9 cellular contexts compared by ENCODE assay signal in the genomic region with DNA sequence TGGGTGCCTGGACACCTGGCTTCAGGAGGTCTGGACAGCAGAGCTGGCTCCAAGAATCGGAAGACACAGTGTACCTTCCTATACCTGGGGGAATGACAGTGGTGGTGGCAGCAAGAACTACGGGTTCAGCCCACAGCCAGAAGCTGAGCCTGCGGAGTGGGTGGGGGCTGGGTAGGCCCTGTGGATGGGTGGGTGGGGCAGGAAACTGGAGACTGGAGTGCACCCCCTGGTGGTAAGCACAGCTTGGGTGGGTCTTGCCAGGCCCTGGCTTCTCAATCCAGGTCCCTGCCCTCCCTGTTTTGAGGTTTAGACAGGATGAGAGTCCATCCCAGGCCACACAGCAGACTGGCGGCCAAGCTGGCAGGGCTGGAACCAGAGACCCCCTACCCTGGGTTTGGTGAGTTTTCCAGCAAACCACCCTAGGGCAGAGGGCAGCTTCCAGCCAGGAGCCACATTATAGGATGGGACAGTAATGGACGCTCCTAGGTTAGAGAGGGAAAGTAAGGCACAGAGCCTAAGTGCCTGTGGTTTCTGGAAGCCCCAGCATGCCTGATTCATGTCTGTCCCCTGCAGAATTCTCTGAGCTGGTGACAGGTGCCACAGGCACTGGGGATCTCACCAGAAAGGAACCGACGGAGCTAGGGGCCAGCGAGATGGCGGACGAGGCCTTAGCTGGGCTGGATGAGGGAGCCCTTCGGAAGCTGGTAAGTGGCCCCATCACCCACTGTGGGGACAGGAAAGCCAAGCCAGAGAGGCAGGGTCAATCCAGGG. TPM values are rescaled to one million over a fixed set of nuclear protein-coding genes. Genes with fewer than 3 reads are reported as not detected.
DNase-seq lines count a peak whose midpoint lies in the region; ATAC-seq and TF ChIP-seq lines count a peak whose summit lies in the region.
"Had no signal": no experiment of that assay in that cellular context is flagged by ENCODE, and none has a peak within 500 bp of the region (broad histone marks: within the 10 kb centered on the region; RNA-seq: fewer than 3 reads in every experiment).

No MANE protein-coding gene starts in this region.

- peaks cover 36% of the 10 kb centered on the region for H3K4me1 Mint-ChIP-seq in activated B cell treated with CpG ODN at 0.5 μM for 24 hours

- POLR2A ChIA-PET in activated B cell treated with CpG ODN at 0.5 μM for 24 hours (lab: Charles Lee), result interaction anchor here (0.6 to 4.3 kb wide), 5 partner anchors 22 to 627 kb away, joined by 3 to 41 read pairs (median 5); partner anchors contain the start of genes MORC2, RNF185 and TUG1

- H3K36me3 ChIP-seq in mucosa of descending colon (ENCODE audit: low read depth) (no peaks in the 10 kb centered on the region), stomach (peaks cover 4 to 12% (median 5%) of the 10 kb centered on the region in 4 donors)

- H3K9me3 Mint-ChIP-seq in activated B cell treated with CpG ODN at 0.5 μM for 24 hours, result no peaks in the 10 kb centered on the region

- 33 to 52% (median 46%) methylated on average over 11 of the region's 11 CpGs for WGBS in stomach, 5 donors

- peak overlapping the region; percentile 32 for H3K4me3 Mint-ChIP-seq in activated B cell treated with CpG ODN at 0.5 μM for 24 hours

- H3K27me3 ChIP-seq in dorsolateral prefrontal cortex, result peaks cover 0 to 5% (median 0%) of the 10 kb centered on the region in 45 donors
- H3K27me3 ChIP-seq in stomach, result no peaks in the 10 kb centered on the region

- TF ChIP-seq POLR2A in stomach (IDR thresholded peaks at IDR 0.05), result no peak

- H3K36me3 Mint-ChIP-seq in activated B cell treated with CpG ODN at 0.5 μM for 24 hours (ENCODE audit: low read depth), result no peaks in the 10 kb centered on the region

- CTCF ChIA-PET in activated B cell treated with CpG ODN at 0.5 μM for 24 hours (lab: Charles Lee), result no interaction called here

- H3K27ac ChIP-seq in dorsolateral prefrontal cortex, result peak overlapping the region in 47 of 59 donors; percentile 0 to 99 (median 64)
- H3K27ac ChIP-seq in stomach, result peak overlapping the region; percentile 89 to 96 (median 95)

- no peak for ATAC-seq in activated B cell treated with CpG ODN at 0.5 μM for 24 hours (ENCODE audit: low read depth)
- peak; percentile 35 for ATAC-seq in mucosa of descending colon

- no peaks in the 10 kb centered on the region for H3K27me3 Mint-ChIP-seq in activated B cell treated with CpG ODN at 0.5 μM for 24 hours

- H3K4me1 ChIP-seq in mucosa of descending colon (ENCODE audit: low read depth), result peaks cover 49% of the 10 kb centered on the region
- peaks cover 54 to 84% (median 74%) of the 10 kb centered on the region in 4 donors for H3K4me1 ChIP-seq in stomach

- TF ChIP-seq EP300 in stomach (IDR thresholded peaks at IDR 0.05), result no peak

- H3K9me3 ChIP-seq in mucosa of descending colon (no peaks in the 10 kb centered on the region), stomach (no peaks in the 10 kb centered on the region)

- TF ChIP-seq CTCF in activated B cell treated with CpG ODN at 0.5 μM for 24 hours (IDR thresholded peaks at IDR 0.05) (no peak), dorsolateral prefrontal cortex (IDR thresholded peaks at IDR 0.05 in 54 of 56, conservative IDR thresholded peaks at IDR 0.05 in 2 of 56; ENCODE audit: low read depth in 1 of 56, partially characterized antibody in 56 of 56) (peak in 53 of 56 donors; percentile 13 to 58 (median 44)), mucosa of descending colon (IDR thresholded peaks at IDR 0.05) (peak; percentile 62), stomach (IDR thresholded peaks at IDR 0.05) (peak in 5 of 7 experiments; percentile 19 to 69 (median 52))

- DNase-seq in CD1c-positive myeloid dendritic cell (ENCODE audit: extremely low spot score), result peak; percentile 14
- peak; percentile 63 for DNase-seq in HT1080 (ENCODE audit: low read depth)
- DNase-seq in activated B cell treated with CpG ODN at 0.5 μM for 24 hours, result no peak
- no peak for DNase-seq in dorsolateral prefrontal cortex
- DNase-seq in mucosa of descending colon, result peak; percentile 86 to 91 (median 89)
- DNase-seq in stomach, result peak; percentile 69
- no peak for DNase-seq in globus pallidus (ENCODE audit: low spot score)
- no peak for DNase-seq in anterior cingulate cortex (lab: John Stamatoyannopoulos, UW)

- H3K4me3 ChIP-seq in dorsolateral prefrontal cortex, result peak overlapping the region in 52 of 59 donors; percentile 10 to 87 (median 60)
- H3K4me3 ChIP-seq in mucosa of descending colon, result no peak overlapping the region
- H3K4me3 ChIP-seq in stomach, result peak overlapping the region; percentile 53 to 77 (median 62)

- no peak overlapping the region for H3K27ac Mint-ChIP-seq in activated B cell treated with CpG ODN at 0.5 μM for 24 hours

- intact Hi-C loops in activated B cell treated with CpG ODN at 0.5 μM for 24 hours (cut with micrococcal nuclease), result loop anchor here (5.0 to 10.0 kb wide), 5 partner anchors 412 to 815 kb away; partner anchors contain the start of genes DUSP18, MTFP1, OSM and PES1
- intact Hi-C loops in dorsolateral prefrontal cortex (cut with DNase I), result loop anchor here in 1 of 2 donors (10.0 kb wide), 1 partner anchor 152 kb away; no protein-coding TSS in a partner anchor
- intact Hi-C loops in mucosa of descending colon (cut with DNase I, micrococcal nuclease), result loop anchor here in 1 of 2 donors (5.0 kb wide), 1 partner anchor 135 kb away; no protein-coding TSS in a partner anchor
- intact Hi-C loops in stomach (cut with DNase I; ENCODE audit: low total_unique reads), result no loop called here

RNA-seq across cellular contexts. Expression of gene SMTN, which starts 1.7 kb away (rescaled TPM):
- 96.3 and 116 TPM in 2 replicates for total RNA-seq in HT1080 (2014; rRNA removed; shearing (Covaris generic))
- polyA plus RNA-seq in HT1080 (2015; cell fraction: cytosol; rRNA removed), result 91.7 and 101 TPM in 2 replicates
- polyA plus RNA-seq in HT1080 (2015; cell fraction: nucleus; rRNA removed), result 314 and 335 TPM in 2 replicates
- 2.8 and 3.1 TPM in 2 replicates for total RNA-seq in activated B cell treated with CpG ODN at 0.5 μM for 24 hours
- total RNA-seq in dorsolateral prefrontal cortex, result 100 to 1,000 TPM in 2 of 120 experiments, 10 to 100 TPM in 118; 12.5 to 186 (median 28.4) TPM
- 100 to 1,000 TPM in 2 of 3 donors, 10 to 100 TPM in 1; 63.6 to 799 (median 104) TPM for total RNA-seq in mucosa of descending colon
- 100 to 1,000 TPM; 120 to 607 (median 406) TPM for total RNA-seq in stomach
- 100 to 1,000 TPM in 1 of 3 donors, 10 to 100 TPM in 2; 51.5 to 424 (median 78.5) TPM for polyA plus RNA-seq in stomach

RNA-seq across cellular contexts. Expression of gene SELENOM, which starts 24.6 kb away (rescaled TPM):
- total RNA-seq in HT1080 (2014; rRNA removed; shearing (Covaris generic)), result 11.0 and 15.9 TPM in 2 replicates
- polyA plus RNA-seq in HT1080 (2015; cell fraction: cytosol; rRNA removed), result 41.5 and 41.7 TPM in 2 replicates
- polyA plus RNA-seq in HT1080 (2015; cell fraction: nucleus; rRNA removed), result 9.2 and 19.6 TPM in 2 replicates
- total RNA-seq in activated B cell treated with CpG ODN at 0.5 μM for 24 hours, result 9.0 and 9.5 TPM in 2 replicates
- total RNA-seq in dorsolateral prefrontal cortex, result 100 to 1,000 TPM in 102 of 120 experiments, 10 to 100 TPM in 18; 76.0 to 161 (median 116) TPM
- 100 to 1,000 TPM in 1 of 3 donors, 10 to 100 TPM in 2; 22.3 to 286 (median 83.4) TPM for total RNA-seq in mucosa of descending colon
- 1,000 to 10,000 TPM in 1 of 5 donors, 100 to 1,000 TPM in 3, 10 to 100 TPM in 1; 59.8 to 1,443 (median 573) TPM for total RNA-seq in stomach
- 100 to 1,000 TPM; 243 to 454 (median 300) TPM for polyA plus RNA-seq in stomach

RNA-seq across cellular contexts. Expression of gene INPP5J, which starts 40.0 kb away (rescaled TPM):
- total RNA-seq in HT1080 (2014; rRNA removed; shearing (Covaris generic)), result 0.23 and 0.88 TPM in 2 replicates
- 0.26 and 0.58 TPM in 2 replicates for polyA plus RNA-seq in HT1080 (2015; cell fraction: cytosol; rRNA removed)
- 1.7 and 2.2 TPM in 2 replicates for polyA plus RNA-seq in HT1080 (2015; cell fraction: nucleus; rRNA removed)
- total RNA-seq in activated B cell treated with CpG ODN at 0.5 μM for 24 hours (0.12 and 0.16 TPM in 2 replicates), dorsolateral prefrontal cortex (10 to 100 TPM in 117 of 120 experiments, 1 to 10 TPM in 3; 5.2 to 32.6 (median 18.5) TPM), mucosa of descending colon (10 to 100 TPM; 21.3 to 44.0 (median 24.1) TPM), stomach (10 to 100 TPM in 2 of 5 donors, 1 to 10 TPM in 3; 1.8 to 34.4 (median 9.6) TPM)
- 1 to 10 TPM; 5.5 to 9.5 (median 7.5) TPM for polyA plus RNA-seq in stomach

RNA-seq across cellular contexts. Expression of gene PLA2G3, which starts 57.5 kb away (rescaled TPM):
- total RNA-seq in HT1080 (2014; rRNA removed; shearing (Covaris generic)), result 0.17 and 0.37 TPM in 2 replicates
- 0.03 and 0.05 TPM in 2 replicates for polyA plus RNA-seq in HT1080 (2015; cell fraction: cytosol; rRNA removed)
- polyA plus RNA-seq in HT1080 (2015; cell fraction: nucleus; rRNA removed), result not detected in 2 replicates
- total RNA-seq in activated B cell treated with CpG ODN at 0.5 μM for 24 hours (not detected in 2 replicates), dorsolateral prefrontal cortex (1 to 10 TPM in 1 of 120 experiments, under 1 TPM in 41, not detected in 78; 0.15 to 1.2 (median 0.27) TPM), mucosa of descending colon (under 1 TPM in 1 of 3 donors, not detected in 2; 0.22 TPM), stomach (not detected)
- polyA plus RNA-seq in stomach, result 1 to 10 TPM in 1 of 3 donors, under 1 TPM in 1, not detected in 1; 0.75 to 2.5 TPM
- total RNA-seq: NCI-H460 had no signal

Comparison
In these comparisons a context has a peak if more than half of its experiments do, and no peak if none do; other contexts are left out.
1. DNase-seq: peak in CD1c-positive myeloid dendritic cell (single experiment), HT1080 (single experiment), mucosa of descending colon (3 of 3) and stomach (single experiment); none in activated B cell treated with CpG ODN at 0.5 μM for 24 hours (single experiment), dorsolateral prefrontal cortex (0 of 10), globus pallidus (single experiment) and anterior cingulate cortex (0 of 58).